23 cellular contexts compared by ENCODE assay signal in the genomic region with DNA sequence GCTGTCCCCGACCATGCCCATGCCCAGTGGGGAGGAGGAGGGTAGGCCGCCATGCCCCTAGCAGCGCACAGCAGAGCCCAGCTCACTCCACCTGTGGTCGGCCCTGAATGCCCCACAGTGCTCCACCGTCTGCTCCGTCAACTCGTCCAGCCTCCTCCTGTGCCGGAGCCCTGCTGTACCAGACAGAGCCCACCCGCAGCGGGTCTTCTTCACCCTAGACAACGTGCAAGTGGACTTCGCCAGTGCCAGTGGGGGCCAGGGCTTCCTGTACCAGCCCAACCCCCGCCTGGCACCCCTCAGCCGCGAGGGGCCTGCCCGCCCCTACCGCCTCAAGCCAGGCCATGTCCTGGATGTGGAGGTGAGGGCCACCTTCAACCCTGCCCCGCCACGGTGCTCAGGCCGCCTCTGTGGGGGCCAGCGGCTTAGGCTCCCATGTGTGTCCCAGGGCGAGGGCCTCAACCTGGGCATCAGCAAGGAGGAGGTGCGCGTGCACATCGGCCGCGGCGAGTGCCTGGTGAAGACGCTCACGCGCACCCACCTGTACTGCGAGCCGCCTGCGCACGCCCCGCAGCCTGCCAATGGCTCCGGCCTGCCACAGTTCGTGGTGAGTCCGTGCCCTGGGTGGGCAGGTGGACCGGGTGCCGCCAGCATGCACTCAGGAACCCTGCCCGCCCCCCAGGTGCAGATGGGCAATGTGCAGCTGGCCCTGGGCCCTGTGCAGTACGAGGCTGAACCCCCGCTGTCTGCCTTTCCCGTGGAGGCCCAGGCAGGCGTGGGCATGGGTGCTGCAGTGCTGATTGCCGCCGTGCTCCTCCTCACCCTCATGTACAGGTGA. TPM values are rescaled to one million over a fixed set of nuclear protein-coding genes. Genes with fewer than 3 reads are reported as not detected.
A peak's percentile ranks its signal among the peaks of the same experiment; 100 is the strongest.
DNase-seq lines count a peak whose midpoint lies in the region; TF ChIP-seq lines count a peak whose summit lies in the region.
"Had no signal": no experiment of that assay in that cellular context is flagged by ENCODE, and none has a peak within 500 bp of the region (broad histone marks: within the 10 kb centered on the region; RNA-seq: fewer than 3 reads in every experiment).

No MANE protein-coding gene starts in this region.

- TF ChIP-seq CTCF in coronary artery (IDR thresholded peaks at IDR 0.05) (no peak), stomach (IDR thresholded peaks at IDR 0.05) (no peak), transverse colon (IDR thresholded peaks at IDR 0.05) (no peak)

- peaks cover 0 to 69% (median 12%) of the 10 kb centered on the region in 4 donors for H3K36me3 ChIP-seq in stomach
- H3K36me3 ChIP-seq in transverse colon = no peaks in the 10 kb centered on the region
- H3K36me3 ChIP-seq: BLaER1, cardiac muscle cell, heart right ventricle, SJCRH30, suprapubic skin had no signal

- H3K27me3 ChIP-seq in stomach = peaks cover 0 to 5% (median 0%) of the 10 kb centered on the region in 3 donors
- H3K27me3 ChIP-seq in transverse colon = no peaks in the 10 kb centered on the region
- H3K27me3 ChIP-seq: BLaER1, cardiac muscle cell, heart right ventricle, SJCRH30, suprapubic skin had no signal

- no peaks in the 10 kb centered on the region for H3K36me3 Mint-ChIP-seq in activated naive CD4-positive, alpha-beta T cell treated with anti-CD3 and anti-CD28 coated beads, Interleukin-2, amount 10 ng/mL, durations not matched to agents 7 days and 5 days
- no peaks in the 10 kb centered on the region for H3K36me3 Mint-ChIP-seq in activated naive CD4-positive, alpha-beta T cell treated with anti-CD3 and anti-CD28 coated beads for 36 hours (ENCODE audit: low read depth)

- H3K4me1 ChIP-seq in stomach (no peaks in the 10 kb centered on the region), transverse colon (no peaks in the 10 kb centered on the region)
- H3K4me1 ChIP-seq: heart right ventricle, SJCRH30 had no signal

- H3K4me3 Mint-ChIP-seq in activated naive CD4-positive, alpha-beta T cell treated with anti-CD3 and anti-CD28 coated beads, Interleukin-2, amount 10 ng/mL, durations not matched to agents 7 days and 5 days = no peak overlapping the region
- H3K4me3 Mint-ChIP-seq in activated naive CD4-positive, alpha-beta T cell treated with anti-CD3 and anti-CD28 coated beads for 36 hours = no peak overlapping the region
- H3K4me3 Mint-ChIP-seq: activated T-helper 17 cell treated with anti-CD3 and anti-CD28 coated beads, Interleukin-2, amount 50 U/mL, for 72 hours; T-helper 1 cell treated with Interleukin-12 subunit alpha and Interleukin-12 subunit beta and Interleukin-4 antibody, amounts not matched to agents 30 μg/mL and 1 μg/mL, for 36 hours had no signal

- H3K4me3 ChIP-seq in coronary artery = no peak overlapping the region
- H3K4me3 ChIP-seq in stomach = no peak overlapping the region
- no peak overlapping the region for H3K4me3 ChIP-seq in transverse colon
- H3K4me3 ChIP-seq: BLaER1, cardiac muscle cell, heart right ventricle, PC-9, SJCRH30, suprapubic skin had no signal

- H3K4me1 Mint-ChIP-seq in activated naive CD4-positive, alpha-beta T cell treated with anti-CD3 and anti-CD28 coated beads, Interleukin-2, amount 10 ng/mL, durations not matched to agents 7 days and 5 days = no peaks in the 10 kb centered on the region
- no peaks in the 10 kb centered on the region for H3K4me1 Mint-ChIP-seq in activated naive CD4-positive, alpha-beta T cell treated with anti-CD3 and anti-CD28 coated beads for 36 hours (ENCODE audit: low read depth)
- H3K4me1 Mint-ChIP-seq: activated T-helper 17 cell treated with anti-CD3 and anti-CD28 coated beads, Interleukin-2, amount 50 U/mL, for 72 hours had no signal

- in situ Hi-C loops in transverse colon (cut with MboI; ENCODE audit: low pct_ligation_motif_present in 1 of 4, low pct_unique_long_range_greater_than_20kb in 1 of 4, low sequenced_read_pairs in 3 of 4) = loop anchor here in 1 of 4 donors (25.0 kb wide), 1 partner anchor 188 kb away; the partner anchor contains the start of genes HCFC1 and TMEM187

- DNase-seq in activated naive CD4-positive, alpha-beta T cell treated with anti-CD3 and anti-CD28 coated beads, Interleukin-2, amount 10 ng/mL, durations not matched to agents 7 days and 5 days = peak; percentile 8
- DNase-seq in activated naive CD4-positive, alpha-beta T cell treated with anti-CD3 and anti-CD28 coated beads for 36 hours = no peak
- peak; percentile 62 for DNase-seq in coronary artery (ENCODE audit: low spot score)
- DNase-seq in posterior vena cava (ENCODE audit: low spot score) = peak; percentile 80
- no peak for DNase-seq in stomach
- no peak for DNase-seq in transverse colon
- DNase-seq: activated CD4-positive, alpha-beta T cell treated with anti-CD3 and anti-CD28 coated beads for 48 hours; amniotic stem cell; Calu3; EL; Karpas-422; NCI-H187 treated with DMSO at 0.1 percent for 48 hours; NCI-H345; PC-9; SJCRH30 had no signal

- H3K9me3 ChIP-seq in stomach = no peaks in the 10 kb centered on the region
- no peaks in the 10 kb centered on the region for H3K9me3 ChIP-seq in transverse colon
- H3K9me3 ChIP-seq: heart right ventricle, SJCRH30, suprapubic skin had no signal

- intact Hi-C loops in activated naive CD4-positive, alpha-beta T cell treated with anti-CD3 and anti-CD28 coated beads for 36 hours (cut with micrococcal nuclease) = no loop called here
- intact Hi-C loops in posterior vena cava (cut with DNase I) = no loop called here
- intact Hi-C loops in stomach (cut with DNase I; ENCODE audit: low total_unique reads) = no loop called here
- intact Hi-C loops in transverse colon (cut with DNase I; ENCODE audit: low total_unique reads) = no loop called here

- peaks cover 6% of the 10 kb centered on the region for H3K27me3 Mint-ChIP-seq in activated naive CD4-positive, alpha-beta T cell treated with anti-CD3 and anti-CD28 coated beads, Interleukin-2, amount 10 ng/mL, durations not matched to agents 7 days and 5 days
- no peaks in the 10 kb centered on the region for H3K27me3 Mint-ChIP-seq in activated naive CD4-positive, alpha-beta T cell treated with anti-CD3 and anti-CD28 coated beads for 36 hours (ENCODE audit: low read depth)
- H3K27me3 Mint-ChIP-seq: activated T-helper 17 cell treated with anti-CD3 and anti-CD28 coated beads, Interleukin-2, amount 50 U/mL, for 72 hours had no signal

- CTCF ChIA-PET in activated naive CD4-positive, alpha-beta T cell treated with anti-CD3 and anti-CD28 coated beads, Interleukin-2, amount 10 ng/mL, durations not matched to agents 7 days and 5 days (lab: Charles Lee) = no interaction called here
- CTCF ChIA-PET in activated naive CD4-positive, alpha-beta T cell treated with anti-CD3 and anti-CD28 coated beads for 36 hours (lab: Charles Lee) = no interaction called here

- H3K27ac ChIP-seq in coronary artery = no peak overlapping the region
- no peak overlapping the region for H3K27ac ChIP-seq in stomach
- H3K27ac ChIP-seq in transverse colon = no peak overlapping the region
- H3K27ac ChIP-seq: BLaER1, cardiac muscle cell, heart right ventricle, PC-9, SJCRH30, suprapubic skin had no signal

- TF ChIP-seq POLR2A in stomach (IDR thresholded peaks at IDR 0.05) (no peak), transverse colon (IDR thresholded peaks at IDR 0.05) (no peak)

- TF ChIP-seq EP300 in stomach (IDR thresholded peaks at IDR 0.05) (no peak), transverse colon (IDR thresholded peaks at IDR 0.05; ENCODE audit: low read depth) (no peak)

- no peak overlapping the region for H3K27ac Mint-ChIP-seq in activated naive CD4-positive, alpha-beta T cell treated with anti-CD3 and anti-CD28 coated beads, Interleukin-2, amount 10 ng/mL, durations not matched to agents 7 days and 5 days
- H3K27ac Mint-ChIP-seq in activated naive CD4-positive, alpha-beta T cell treated with anti-CD3 and anti-CD28 coated beads for 36 hours = no peak overlapping the region
- H3K27ac Mint-ChIP-seq: activated T-helper 17 cell treated with anti-CD3 and anti-CD28 coated beads, Interleukin-2, amount 50 U/mL, for 72 hours; T-helper 1 cell treated with Interleukin-12 subunit alpha and Interleukin-12 subunit beta and Interleukin-4 antibody, amounts not matched to agents 30 μg/mL and 1 μg/mL, for 36 hours had no signal

- no peaks in the 10 kb centered on the region for H3K9me3 Mint-ChIP-seq in activated naive CD4-positive, alpha-beta T cell treated with anti-CD3 and anti-CD28 coated beads, Interleukin-2, amount 10 ng/mL, durations not matched to agents 7 days and 5 days
- H3K9me3 Mint-ChIP-seq in activated naive CD4-positive, alpha-beta T cell treated with anti-CD3 and anti-CD28 coated beads for 36 hours = no peaks in the 10 kb centered on the region
- H3K9me3 Mint-ChIP-seq: activated T-helper 17 cell treated with anti-CD3 and anti-CD28 coated beads, Interleukin-2, amount 50 U/mL, for 72 hours; T-helper 1 cell treated with Interleukin-12 subunit alpha and Interleukin-12 subunit beta and Interleukin-4 antibody, amounts not matched to agents 30 μg/mL and 1 μg/mL, for 36 hours had no signal

- WGBS in stomach, 5 donors = 88 to 97% (median 94%) methylated on average over 26 to 48 of the region's 48 CpGs
- 94% methylated on average over 42 of the region's 48 CpGs; no CpG with 5 or more reads in 1 of the 2 donors for WGBS in transverse colon (ENCODE audit: low coverage in 1 of 2), 2 donors

RNA-seq across cellular contexts. Expression of gene SRPK3, which starts 6.9 kb away (rescaled TPM):
- not detected for total RNA-seq in activated naive CD4-positive, alpha-beta T cell treated with anti-CD3 and anti-CD28 coated beads for 36 hours
- total RNA-seq in posterior vena cava = 1 to 10 TPM; 5.4 to 9.8 TPM
- total RNA-seq in stomach = 1 to 10 TPM in 3 of 5 donors, not detected in 2; 1.1 to 3.6 (median 1.6) TPM
- 1 to 10 TPM in 1 of 3 donors, under 1 TPM in 2; 0.35 to 1.7 (median 0.46) TPM for polyA plus RNA-seq in stomach
- total RNA-seq in transverse colon = 1 to 10 TPM in 2 of 4 donors, under 1 TPM in 2; 0.64 to 3.8 (median 1.3) TPM
- total RNA-seq: A673; activated T-helper 17 cell treated with anti-CD3 and anti-CD28 coated beads, Interleukin-2, amount 50 U/mL, for 72 hours; cardiac muscle cell; HT1080 had no signal

RNA-seq across cellular contexts. Expression of gene PLXNB3, which starts 9.9 kb away (rescaled TPM):
- total RNA-seq in activated naive CD4-positive, alpha-beta T cell treated with anti-CD3 and anti-CD28 coated beads for 36 hours = under 1 TPM; 0.05 to 0.44 TPM
- total RNA-seq in posterior vena cava = 10 to 100 TPM; 16.8 to 19.1 TPM
- total RNA-seq in stomach = 10 to 100 TPM in 3 of 5 donors, 1 to 10 TPM in 2; 1.8 to 49.2 (median 18.7) TPM
- 10 to 100 TPM in 1 of 3 donors, 1 to 10 TPM in 2; 5.2 to 11.9 (median 6.0) TPM for polyA plus RNA-seq in stomach
- 10 to 100 TPM in 2 of 4 donors, 1 to 10 TPM in 2; 3.1 to 46.2 (median 24.7) TPM for total RNA-seq in transverse colon
- total RNA-seq: A673 had no signal

RNA-seq across cellular contexts. Expression of gene IDH3G, which starts 20.2 kb away (rescaled TPM):
- 10 to 100 TPM; 46.3 to 49.9 TPM for total RNA-seq in activated naive CD4-positive, alpha-beta T cell treated with anti-CD3 and anti-CD28 coated beads for 36 hours
- total RNA-seq in posterior vena cava = 10 to 100 TPM; 43.9 to 44.1 TPM
- total RNA-seq in stomach = 100 to 1,000 TPM in 1 of 5 donors, 10 to 100 TPM in 4; 31.0 to 186 (median 54.0) TPM
- 10 to 100 TPM; 52.3 to 57.7 (median 54.4) TPM for polyA plus RNA-seq in stomach
- 100 to 1,000 TPM in 2 of 4 donors, 10 to 100 TPM in 2; 77.5 to 203 (median 117) TPM for total RNA-seq in transverse colon

RNA-seq across cellular contexts. Expression of gene SSR4, which starts 20.5 kb away (rescaled TPM):
- 100 to 1,000 TPM; 148 to 152 TPM for total RNA-seq in activated naive CD4-positive, alpha-beta T cell treated with anti-CD3 and anti-CD28 coated beads for 36 hours
- total RNA-seq in posterior vena cava (100 to 1,000 TPM; 164 to 225 TPM), stomach (100 to 1,000 TPM in 3 of 5 donors, 10 to 100 TPM in 2; 13.9 to 186 (median 150) TPM), transverse colon (100 to 1,000 TPM in 2 of 4 donors, 10 to 100 TPM in 2; 16.1 to 165 (median 95.8) TPM)
- 100 to 1,000 TPM; 554 to 717 (median 646) TPM for polyA plus RNA-seq in stomach

RNA-seq across cellular contexts. Expression of gene ABCD1, which starts 49.3 kb away (rescaled TPM):
- total RNA-seq in activated naive CD4-positive, alpha-beta T cell treated with anti-CD3 and anti-CD28 coated beads for 36 hours = 1 to 10 TPM; 2.5 to 3.4 TPM
- total RNA-seq in posterior vena cava (10 to 100 TPM; 14.7 to 22.6 TPM), stomach (10 to 100 TPM in 3 of 5 donors, 1 to 10 TPM in 2; 2.4 to 22.3 (median 14.5) TPM), transverse colon (10 to 100 TPM in 3 of 4 donors, 1 to 10 TPM in 1; 7.0 to 50.5 (median 18.1) TPM)
- 1 to 10 TPM; 3.2 to 3.7 (median 3.4) TPM for polyA plus RNA-seq in stomach

Comparison
In these comparisons a context has a peak if more than half of its experiments do, and no peak if none do; other contexts are left out.
1. DNase-seq: peak in activated naive CD4-positive, alpha-beta T cell treated with anti-CD3 and anti-CD28 coated beads, Interleukin-2, amount 10 ng/mL, durations not matched to agents 7 days and 5 days (single experiment), coronary artery (single experiment) and posterior vena cava (single experiment); none in activated naive CD4-positive, alpha-beta T cell treated with anti-CD3 and anti-CD28 coated beads for 36 hours (single experiment), stomach (single experiment) and transverse colon (single experiment).